5 cellular contexts compared by ENCODE assay signal in genomic region chr3:40581166-40581565, GRCh38.
"Had no signal": no experiment of that assay in that cellular context is flagged by ENCODE, and none has a peak within 500 bp of the region (broad histone marks: within the 10 kb centered on the region; RNA-seq: fewer than 3 reads in every experiment).

No MANE protein-coding gene starts in this region.

- H3K4me1 ChIP-seq: Peyer's patch had no signal

- H3K27ac ChIP-seq: Peyer's patch, SJCRH30 had no signal

- DNase-seq: NCI-H2081 treated with DMSO at 0.1 percent for 48 hours, NCI-H446 treated with DMSO at 0.1 percent for 48 hours had no signal

- H3K27me3 ChIP-seq: Peyer's patch, SJCRH30 had no signal

- H3K9me3 ChIP-seq: Peyer's patch, SJCRH30 had no signal

- ATAC-seq: Right ventricle myocardium inferior had no signal

- H3K4me3 ChIP-seq: Peyer's patch, SJCRH30 had no signal

- H3K36me3 ChIP-seq: Peyer's patch, SJCRH30 had no signal
